ENCODE assay signal across 1 cellular context in the genomic region with DNA sequence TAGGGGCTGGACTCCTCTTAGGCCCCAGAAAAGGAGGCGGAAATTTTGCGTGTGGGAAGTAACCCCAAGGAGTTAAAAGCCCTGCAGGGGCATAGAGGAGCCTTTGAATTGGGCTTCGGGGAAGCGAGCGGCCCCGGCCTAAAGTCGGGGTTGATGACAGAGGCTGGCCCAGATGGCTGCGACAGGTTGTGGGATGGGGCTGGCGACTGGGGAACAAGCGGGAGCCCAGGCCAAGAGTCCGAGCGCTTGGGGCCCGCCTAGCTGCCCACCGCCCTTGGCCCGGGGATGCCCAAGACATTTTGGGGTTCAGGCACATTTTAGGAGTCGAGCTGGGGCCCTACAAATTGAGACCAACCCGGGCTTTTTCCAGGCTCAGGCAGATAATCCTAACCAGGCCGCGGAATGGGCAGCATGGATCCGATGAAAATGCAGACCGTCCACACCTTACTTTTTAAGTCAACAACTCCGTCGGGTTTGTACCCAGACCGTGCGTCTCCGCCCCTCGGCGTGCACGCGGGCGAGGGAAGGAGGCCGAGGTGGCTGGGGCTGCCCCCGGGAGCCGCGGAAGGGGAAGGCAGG.
A peak's percentile ranks its signal among the peaks of the same experiment; 100 is the strongest.
TF ChIP-seq lines count a peak whose summit lies in the region.

No MANE protein-coding gene starts in this region.

TF ChIP-seq in HepG2, 621 proteins besides CTCF, POLR2A, EP300 and RAD21 (continued from another document and continues in another):
- TF ChIP-seq ZNF205 (CRISPR knock-in tag; IDR thresholded peaks at IDR 0.05) (no peak), DZIP1 (CRISPR knock-in tag; IDR thresholded peaks at IDR 0.05) (0 out of 2 replicates have a peak, but pooled peaks have one; percentile 12), GATA4 (IDR thresholded peaks at IDR 0.05; ENCODE audit: borderline replicate concordance, low read depth) (no peak), ZNF33A (CRISPR knock-in tag; IDR thresholded peaks at IDR 0.05; ENCODE audit: borderline replicate concordance) (0 out of 2 replicates have a peak, but pooled peaks have one; percentile 12), U2AF2 (IDR thresholded peaks at IDR 0.05; ENCODE audit: low read depth, low read length) (0 out of 2 replicates have a peak, but pooled peaks have one; percentile 15), NAIF1 (CRISPR knock-in tag; IDR thresholded peaks at IDR 0.05; ENCODE audit: borderline replicate concordance) (peak; percentile 11; the same call in 1 of the 2 replicates), PRPF4 (IDR thresholded peaks at IDR 0.05; ENCODE audit: low read depth, low read length, poor library complexity, severe bottlenecking) (no peak), ZNF660 (CRISPR knock-in tag; IDR thresholded peaks at IDR 0.05; ENCODE audit: borderline replicate concordance, low read depth) (no peak), PAXIP1 (CRISPR knock-in tag; conservative IDR thresholded peaks at IDR 0.05) (no peak), ZNF747 (CRISPR knock-in tag; IDR thresholded peaks at IDR 0.05; ENCODE audit: borderline replicate concordance) (no peak), ZZZ3 (CRISPR knock-in tag; IDR thresholded peaks at IDR 0.05; ENCODE audit: borderline replicate concordance) (no peak), ZFAT (CRISPR knock-in tag; conservative IDR thresholded peaks at IDR 0.05) (no peak), TOE1 (CRISPR knock-in tag; IDR thresholded peaks at IDR 0.05) (no peak), ZXDC (CRISPR knock-in tag; IDR thresholded peaks at IDR 0.05) (0 out of 2 replicates have a peak, but pooled peaks have one; percentile 2), NCOR1 (IDR thresholded peaks at IDR 0.05; ENCODE audit: borderline replicate concordance, low read length) (no peak), ZNF687 (CRISPR knock-in tag; IDR thresholded peaks at IDR 0.05) (no peak), MAFF (IDR thresholded peaks at IDR 0.05; ENCODE audit: low read depth, low read length) (no peak)
- TF ChIP-seq, protein P1, sequence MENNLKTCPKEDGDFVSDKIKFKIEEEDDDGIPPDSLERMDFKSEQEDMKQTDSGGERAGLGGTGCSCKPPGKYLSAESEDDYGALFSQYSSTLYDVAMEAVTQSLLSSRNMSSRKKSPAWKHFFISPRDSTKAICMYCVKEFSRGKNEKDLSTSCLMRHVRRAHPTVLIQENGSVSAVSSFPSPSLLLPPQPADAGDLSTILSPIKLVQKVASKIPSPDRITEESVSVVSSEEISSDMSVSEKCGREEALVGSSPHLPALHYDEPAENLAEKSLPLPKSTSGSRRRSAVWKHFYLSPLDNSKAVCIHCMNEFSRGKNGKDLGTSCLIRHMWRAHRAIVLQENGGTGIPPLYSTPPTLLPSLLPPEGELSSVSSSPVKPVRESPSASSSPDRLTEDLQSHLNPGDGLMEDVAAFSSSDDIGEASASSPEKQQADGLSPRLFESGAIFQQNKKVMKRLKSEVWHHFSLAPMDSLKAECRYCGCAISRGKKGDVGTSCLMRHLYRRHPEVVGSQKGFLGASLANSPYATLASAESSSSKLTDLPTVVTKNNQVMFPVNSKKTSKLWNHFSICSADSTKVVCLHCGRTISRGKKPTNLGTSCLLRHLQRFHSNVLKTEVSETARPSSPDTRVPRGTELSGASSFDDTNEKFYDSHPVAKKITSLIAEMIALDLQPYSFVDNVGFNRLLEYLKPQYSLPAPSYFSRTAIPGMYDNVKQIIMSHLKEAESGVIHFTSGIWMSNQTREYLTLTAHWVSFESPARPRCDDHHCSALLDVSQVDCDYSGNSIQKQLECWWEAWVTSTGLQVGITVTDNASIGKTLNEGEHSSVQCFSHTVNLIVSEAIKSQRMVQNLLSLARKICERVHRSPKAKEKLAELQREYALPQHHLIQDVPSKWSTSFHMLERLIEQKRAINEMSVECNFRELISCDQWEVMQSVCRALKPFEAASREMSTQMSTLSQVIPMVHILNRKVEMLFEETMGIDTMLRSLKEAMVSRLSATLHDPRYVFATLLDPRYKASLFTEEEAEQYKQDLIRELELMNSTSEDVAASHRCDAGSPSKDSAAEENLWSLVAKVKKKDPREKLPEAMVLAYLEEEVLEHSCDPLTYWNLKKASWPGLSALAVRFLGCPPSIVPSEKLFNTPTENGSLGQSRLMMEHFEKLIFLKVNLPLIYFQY (CRISPR knock-in tag; IDR thresholded peaks at IDR 0.05; ENCODE audit: borderline replicate concordance): no peak
- TF ChIP-seq, protein P2, sequence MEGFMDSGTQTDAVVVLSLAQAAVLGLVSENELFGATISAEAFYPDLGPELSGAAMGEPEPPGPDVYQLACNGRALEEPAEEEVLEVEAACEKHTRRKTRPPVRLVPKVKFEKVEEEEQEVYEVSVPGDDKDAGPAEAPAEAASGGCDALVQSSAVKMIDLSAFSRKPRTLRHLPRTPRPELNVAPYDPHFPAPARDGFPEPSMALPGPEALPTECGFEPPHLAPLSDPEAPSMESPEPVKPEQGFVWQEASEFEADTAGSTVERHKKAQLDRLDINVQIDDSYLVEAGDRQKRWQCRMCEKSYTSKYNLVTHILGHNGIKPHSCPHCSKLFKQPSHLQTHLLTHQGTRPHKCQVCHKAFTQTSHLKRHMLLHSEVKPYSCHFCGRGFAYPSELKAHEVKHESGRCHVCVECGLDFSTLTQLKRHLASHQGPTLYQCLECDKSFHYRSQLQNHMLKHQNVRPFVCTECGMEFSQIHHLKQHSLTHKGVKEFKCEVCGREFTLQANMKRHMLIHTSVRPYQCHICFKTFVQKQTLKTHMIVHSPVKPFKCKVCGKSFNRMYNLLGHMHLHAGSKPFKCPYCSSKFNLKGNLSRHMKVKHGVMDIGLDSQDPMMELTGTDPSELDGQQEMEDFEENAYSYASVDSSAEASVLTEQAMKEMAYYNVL (CRISPR knock-in tag; IDR thresholded peaks at IDR 0.05; ENCODE audit: borderline replicate concordance): no peak
- TF ChIP-seq, protein P3, sequence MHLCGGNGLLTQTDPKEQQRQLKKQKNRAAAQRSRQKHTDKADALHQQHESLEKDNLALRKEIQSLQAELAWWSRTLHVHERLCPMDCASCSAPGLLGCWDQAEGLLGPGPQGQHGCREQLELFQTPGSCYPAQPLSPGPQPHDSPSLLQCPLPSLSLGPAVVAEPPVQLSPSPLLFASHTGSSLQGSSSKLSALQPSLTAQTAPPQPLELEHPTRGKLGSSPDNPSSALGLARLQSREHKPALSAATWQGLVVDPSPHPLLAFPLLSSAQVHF (CRISPR knock-in tag; IDR thresholded peaks at IDR 0.05): 0 out of 2 replicates have a peak, but pooled peaks have one; percentile 15
- TF ChIP-seq, protein P4, sequence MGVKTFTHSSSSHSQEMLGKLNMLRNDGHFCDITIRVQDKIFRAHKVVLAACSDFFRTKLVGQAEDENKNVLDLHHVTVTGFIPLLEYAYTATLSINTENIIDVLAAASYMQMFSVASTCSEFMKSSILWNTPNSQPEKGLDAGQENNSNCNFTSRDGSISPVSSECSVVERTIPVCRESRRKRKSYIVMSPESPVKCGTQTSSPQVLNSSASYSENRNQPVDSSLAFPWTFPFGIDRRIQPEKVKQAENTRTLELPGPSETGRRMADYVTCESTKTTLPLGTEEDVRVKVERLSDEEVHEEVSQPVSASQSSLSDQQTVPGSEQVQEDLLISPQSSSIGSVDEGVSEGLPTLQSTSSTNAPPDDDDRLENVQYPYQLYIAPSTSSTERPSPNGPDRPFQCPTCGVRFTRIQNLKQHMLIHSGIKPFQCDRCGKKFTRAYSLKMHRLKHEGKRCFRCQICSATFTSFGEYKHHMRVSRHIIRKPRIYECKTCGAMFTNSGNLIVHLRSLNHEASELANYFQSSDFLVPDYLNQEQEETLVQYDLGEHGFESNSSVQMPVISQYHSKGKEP (CRISPR knock-in tag; IDR thresholded peaks at IDR 0.05): 0 out of 2 replicates have a peak, but pooled peaks have one; percentile 11
- TF ChIP-seq, protein P5, sequence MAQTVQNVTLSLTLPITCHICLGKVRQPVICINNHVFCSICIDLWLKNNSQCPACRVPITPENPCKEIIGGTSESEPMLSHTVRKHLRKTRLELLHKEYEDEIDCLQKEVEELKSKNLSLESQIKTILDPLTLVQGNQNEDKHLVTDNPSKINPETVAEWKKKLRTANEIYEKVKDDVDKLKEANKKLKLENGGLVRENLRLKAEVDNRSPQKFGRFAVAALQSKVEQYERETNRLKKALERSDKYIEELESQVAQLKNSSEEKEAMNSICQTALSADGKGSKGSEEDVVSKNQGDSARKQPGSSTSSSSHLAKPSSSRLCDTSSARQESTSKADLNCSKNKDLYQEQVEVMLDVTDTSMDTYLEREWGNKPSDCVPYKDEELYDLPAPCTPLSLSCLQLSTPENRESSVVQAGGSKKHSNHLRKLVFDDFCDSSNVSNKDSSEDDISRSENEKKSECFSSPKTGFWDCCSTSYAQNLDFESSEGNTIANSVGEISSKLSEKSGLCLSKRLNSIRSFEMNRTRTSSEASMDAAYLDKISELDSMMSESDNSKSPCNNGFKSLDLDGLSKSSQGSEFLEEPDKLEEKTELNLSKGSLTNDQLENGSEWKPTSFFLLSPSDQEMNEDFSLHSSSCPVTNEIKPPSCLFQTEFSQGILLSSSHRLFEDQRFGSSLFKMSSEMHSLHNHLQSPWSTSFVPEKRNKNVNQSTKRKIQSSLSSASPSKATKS (CRISPR knock-in tag; IDR thresholded peaks at IDR 0.05): 0 out of 2 replicates have a peak, but pooled peaks have one; percentile 5
